In the genomic region with DNA sequence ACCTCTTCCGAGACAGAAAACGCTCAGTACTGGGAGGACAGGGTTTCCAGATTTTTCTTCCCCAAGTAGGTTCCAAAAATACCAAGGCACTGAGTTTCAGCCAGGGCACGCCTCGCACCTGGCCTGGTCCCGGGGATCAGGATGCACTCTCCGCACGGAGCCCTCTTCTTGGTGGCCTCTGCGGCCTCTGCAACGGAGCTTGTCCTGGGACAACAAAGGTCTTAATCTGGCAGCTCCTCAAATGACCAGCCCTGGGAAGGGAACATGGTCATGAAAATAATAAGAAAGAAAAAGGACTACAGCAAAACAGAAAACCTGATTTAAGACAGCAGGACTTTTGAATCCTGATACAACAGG, we compare ENCODE assay signal across 1 cellular context.
TF ChIP-seq lines count a peak whose summit lies in the region.

No MANE protein-coding gene starts in this region.

TF ChIP-seq in GM23338, 12 proteins besides CTCF, POLR2A, EP300 and RAD21:
- TF ChIP-seq ZNF462 (CRISPR knock-in tag; IDR thresholded peaks at IDR 0.05) (no peak), EZH2 (IDR thresholded peaks at IDR 0.05; ENCODE audit: low read depth, unreplicated experiment) (no peak), POLR2AphosphoS5 (IDR thresholded peaks at IDR 0.05; ENCODE audit: low read depth) (no peak)
